In genomic region chr2:60552851-60553495, GRCh38 we compare ENCODE assay signal across 8 cellular contexts. TPM values are rescaled to one million over a fixed set of nuclear protein-coding genes. Genes with fewer than 3 reads are reported as not detected.
DNase-seq lines count a peak whose midpoint lies in the region; ATAC-seq and TF ChIP-seq lines count a peak whose summit lies in the region.

No MANE protein-coding gene starts in this region.

- peak overlapping the region in 11 of 12 donors; percentile 31 to 89 (median 73) for H3K27ac ChIP-seq in heart left ventricle
- no peak overlapping the region for H3K27ac ChIP-seq in lower lobe of right lung
- peak overlapping the region in 1 of 4 donors; percentile 78 for H3K27ac ChIP-seq in upper lobe of left lung

- intact Hi-C loops in heart left ventricle (cut with DNase I) (loop anchor here in 8 of 10 donors (5.0 to 10.0 kb wide), 9 partner anchors 56 to 1528 kb away; no protein-coding TSS in a partner anchor), left ventricle myocardium superior (cut with micrococcal nuclease) (no loop called here), lower lobe of right lung (cut with DNase I) (no loop called here)

- peak overlapping the region; percentile 28 to 80 (median 68) for H3K4me3 ChIP-seq in heart left ventricle
- H3K4me3 ChIP-seq in astrocyte of the spinal cord (ENCODE audit: low read depth, low read length), result peak overlapping the region; percentile 76
- H3K4me3 ChIP-seq in lower lobe of right lung, result peak overlapping the region; percentile 64
- H3K4me3 ChIP-seq in upper lobe of left lung, result peak overlapping the region in 3 of 4 donors; percentile 70 to 82 (median 75)

- TF ChIP-seq CTCF in heart left ventricle (IDR thresholded peaks at IDR 0.05), result no peak
- TF ChIP-seq CTCF in astrocyte of the spinal cord (IDR thresholded peaks at IDR 0.05; ENCODE audit: low read depth, low read length), result no peak
- TF ChIP-seq CTCF in lower lobe of right lung (IDR thresholded peaks at IDR 0.05), result no peak
- TF ChIP-seq CTCF in upper lobe of left lung (IDR thresholded peaks at IDR 0.05), result no peak

- DNase-seq in heart left ventricle, result no peak
- no peak for DNase-seq in left ventricle myocardium superior
- no peak for DNase-seq in astrocyte of the spinal cord (ENCODE audit: low read depth, low spot score)
- DNase-seq in lower lobe of right lung, result no peak
- peak in 1 of 2 donors; percentile 81 for DNase-seq in upper lobe of left lung
- DNase-seq in GM19238 (ENCODE audit: insufficient read length, low spot score), result no peak

- H3K36me3 ChIP-seq in heart left ventricle, result no peaks in the 10 kb centered on the region
- H3K36me3 ChIP-seq in lower lobe of right lung, result no peaks in the 10 kb centered on the region
- no peaks in the 10 kb centered on the region for H3K36me3 ChIP-seq in upper lobe of left lung

- H3K27me3 ChIP-seq in heart left ventricle (peaks cover 17 to 91% (median 72%) of the 10 kb centered on the region in 9 donors), lower lobe of right lung (ENCODE audit: low read depth) (peaks cover 95% of the 10 kb centered on the region), upper lobe of left lung (peaks cover 0 to 35% (median 20%) of the 10 kb centered on the region in 4 donors)

- H3K9me3 ChIP-seq in heart left ventricle, result no peaks in the 10 kb centered on the region
- H3K9me3 ChIP-seq in lower lobe of right lung, result no peaks in the 10 kb centered on the region
- H3K9me3 ChIP-seq in upper lobe of left lung, result no peaks in the 10 kb centered on the region

- no peak for ATAC-seq in heart left ventricle
- no peak for ATAC-seq in left ventricle myocardium superior
- ATAC-seq in lower lobe of right lung, result no peak
- no peak for ATAC-seq in upper lobe of left lung (ENCODE audit: low FRiP score in 2 of 2)
- ATAC-seq in GM21390 (IDR thresholded peaks at IDR 0.05; ENCODE audit: unreplicated experiment), result no peak
- no peak for ATAC-seq in GM18909 (IDR thresholded peaks at IDR 0.05; ENCODE audit: poor library complexity, unreplicated experiment)

- in situ Hi-C loops in astrocyte of the spinal cord (cut with HindIII; ENCODE audit: low sequenced_read_pairs), result no loop called here

- TF ChIP-seq POLR2A in heart left ventricle (IDR thresholded peaks at IDR 0.05) (no peak), upper lobe of left lung (IDR thresholded peaks at IDR 0.05) (no peak)

- H3K4me1 ChIP-seq in heart left ventricle (peaks cover 0 to 78% (median 34%) of the 10 kb centered on the region in 12 donors), lower lobe of right lung (peaks cover 75% of the 10 kb centered on the region), upper lobe of left lung (peaks cover 61 to 89% (median 73%) of the 10 kb centered on the region in 4 donors)

- WGBS in heart left ventricle, 4 donors, result 1 to 4% (median 3%) methylated on average over 38 of the region's 38 CpGs
- 4 to 6% methylated on average over 38 of the region's 38 CpGs for WGBS in upper lobe of left lung, 2 donors

- TF ChIP-seq EP300 in upper lobe of left lung (IDR thresholded peaks at IDR 0.05), result no peak

RNA-seq across cellular contexts. Expression of gene BCL11A, which starts 0.5 kb away (rescaled TPM):
- total RNA-seq in heart left ventricle (10 to 100 TPM in 8 of 9 donors, 1 to 10 TPM in 1; 9.2 to 31.9 (median 22.4) TPM), left ventricle myocardium superior (31.2 TPM), lower lobe of right lung (9.7 TPM), upper lobe of left lung (10 to 100 TPM in 1 of 6 donors, 1 to 10 TPM in 5; 2.7 to 12.7 (median 5.4) TPM)
- polyA plus RNA-seq in heart left ventricle, result 10 to 100 TPM in 1 of 2 donors, 1 to 10 TPM in 1; 5.6 to 18.9 TPM

Comparison
In these comparisons a context has a peak if more than half of its experiments do, and no peak if none do; other contexts are left out.
1. intact Hi-C loops: an anchor here in heart left ventricle (5.0 to 10.0 kb wide); none called in left ventricle myocardium superior and lower lobe of right lung.